In the genomic region with DNA sequence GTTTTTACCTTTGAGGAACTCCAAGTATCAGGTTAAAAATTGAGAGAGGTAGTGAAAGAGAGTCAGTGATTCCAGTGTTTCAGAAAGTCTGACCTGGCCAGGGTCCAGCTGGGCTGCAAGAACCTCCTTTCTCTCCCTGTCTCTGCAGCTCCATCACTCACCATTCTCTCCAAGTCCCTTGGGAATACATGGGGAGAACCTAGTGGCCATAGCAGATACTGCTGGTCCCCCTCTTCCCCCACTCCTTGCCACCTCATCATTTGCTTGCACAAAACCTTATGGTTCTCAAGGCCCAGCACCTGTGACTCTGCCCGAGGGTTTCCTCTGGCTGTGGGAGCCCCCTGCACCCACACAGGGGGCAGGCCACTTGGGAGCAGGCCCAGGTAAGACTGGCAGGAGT, we compare ENCODE assay signal across 23 cellular contexts.
DNase-seq lines count a peak whose midpoint lies in the region; ATAC-seq, FAIRE-seq and TF ChIP-seq lines count a peak whose summit lies in the region.
"Had no signal": no experiment of that assay in that cellular context is flagged by ENCODE, and none has a peak within 500 bp of the region (broad histone marks: within the 10 kb centered on the region; RNA-seq: fewer than 3 reads in every experiment).

No MANE protein-coding gene starts in this region.

- no peak overlapping the region for H2AK5ac ChIP-seq in mesendoderm (ENCODE audit: low read length)

- no peak overlapping the region for H3K23ac ChIP-seq in mesendoderm (ENCODE audit: low read length)

- H3K9ac ChIP-seq in SK-N-SH (no peak overlapping the region), HCT116 (ENCODE audit: low read length) (no peak overlapping the region), GM12878 (ENCODE audit: control insufficient read depth, insufficient read depth, low read length) (no peak overlapping the region), mesendoderm (ENCODE audit: low read length) (no peak overlapping the region)

- no peak for TF ChIP-seq CTCF in SK-N-SH (IDR thresholded peaks at IDR 0.05)
- TF ChIP-seq CTCF in HCT116 (IDR thresholded peaks at IDR 0.05 in 2 of 3, conservative IDR thresholded peaks at IDR 0.05 in 1 of 3; ENCODE audit: borderline replicate concordance in 1 of 3, insufficient read depth in 1 of 3, low read depth in 2 of 3, low read length in 2 of 3), result peak in 2 of 3 experiments; percentile 21 to 38; a peak in 3 of 6 replicates
- TF ChIP-seq CTCF in GM12878 (IDR thresholded peaks at IDR 0.05 in 2 of 3, conservative IDR thresholded peaks at IDR 0.05 in 1 of 3; ENCODE audit: control insufficient read depth in 2 of 3, extremely low read depth in 1 of 3, insufficient read depth in 1 of 3, low read depth in 3 of 3, low read length in 3 of 3), result no peak

- TF ChIP-seq EP300 in SK-N-SH (IDR thresholded peaks at IDR 0.05; ENCODE audit: borderline replicate concordance in 1 of 2, low read depth in 1 of 2, low read length in 1 of 2), result no peak
- TF ChIP-seq EP300 in GM12878 (IDR thresholded peaks at IDR 0.05; ENCODE audit: borderline replicate concordance in 1 of 2, control insufficient read depth in 1 of 2, low read depth in 2 of 2, low read length in 2 of 2), result no peak

- H2AFZ ChIP-seq in SK-N-SH (ENCODE audit: low read depth) (no peak overlapping the region), HCT116 (ENCODE audit: low read depth, low read length, poor library complexity, severe bottlenecking) (no peak overlapping the region), GM12878 (ENCODE audit: control insufficient read depth, low read depth, low read length) (no peak overlapping the region)

- TF ChIP-seq POLR2A in HCT116 (IDR thresholded peaks at IDR 0.05; ENCODE audit: borderline replicate concordance, extremely low read depth, insufficient read depth, insufficient read length) (no peak), GM12878 (IDR thresholded peaks at IDR 0.05; ENCODE audit: low read depth, low read length) (no peak)

- DNase-seq in SK-N-SH (no peak), HCT116 (ENCODE audit: low read depth, low spot score) (peak; percentile 2), GM12878 (ENCODE audit: low read depth, low spot score) (no peak), mesendoderm (peak; percentile 42), HUDEP-2 (lab: John Stamatoyannopoulos, UW; ENCODE audit: unreplicated experiment in 76 of 76) (no peak)
- DNase-seq in central memory CD4-positive, alpha-beta T cell, result no peak
- DNase-seq: activated CD4-positive, alpha-beta T cell treated with anti-CD3 and anti-CD28 coated beads, Interleukin-2, amount 10 ng/mL, durations not matched to agents 24 days and 14 days; activated gamma-delta T cell; AML-193; COR-L47; GDM1; head of caudate nucleus; IMR-90; NCI-H2107; pancreas; Peyer's patch; uterus had no signal

- H4K5ac ChIP-seq in mesendoderm (ENCODE audit: low read length), result no peak overlapping the region

- H3K27me3 ChIP-seq in SK-N-SH (ENCODE audit: insufficient read depth) (no peaks in the 10 kb centered on the region), HCT116 (ENCODE audit: insufficient read depth, low read length) (0 out of 2 replicates have a peak, but pooled peaks cover 17% of the 10 kb centered on the region), GM12878 (replicated peaks in 1 of 2; ENCODE audit: control insufficient read depth in 2 of 2, insufficient read depth in 2 of 2, low read length in 1 of 2) (no peaks in the 10 kb centered on the region; a peak in 1 of 4 replicates), mesendoderm (ENCODE audit: insufficient read depth, low read length, poor library complexity) (no peaks in the 10 kb centered on the region)
- H3K27me3 ChIP-seq: pancreas, Peyer's patch, uterus had no signal

- H3K27ac ChIP-seq in SK-N-SH (ENCODE audit: low read depth in 2 of 2, low read length in 1 of 2) (no peak overlapping the region; a peak in 1 of 4 replicates), HCT116 (ENCODE audit: low read depth, low read length) (no peak overlapping the region), GM12878 (ENCODE audit: control insufficient read depth, insufficient read depth) (no peak overlapping the region), mesendoderm (ENCODE audit: low read depth, low read length) (no peak overlapping the region)
- H3K27ac ChIP-seq: adrenal gland, pancreas, Peyer's patch, uterus had no signal

- H3K79me2 ChIP-seq in SK-N-SH (ENCODE audit: insufficient read depth), result no peaks in the 10 kb centered on the region
- no peaks in the 10 kb centered on the region for H3K79me2 ChIP-seq in HCT116 (ENCODE audit: insufficient read depth, low read length)
- H3K79me2 ChIP-seq in GM12878 (ENCODE audit: control insufficient read depth, insufficient read depth, low read length), result no peaks in the 10 kb centered on the region
- no peaks in the 10 kb centered on the region for H3K79me2 ChIP-seq in mesendoderm (ENCODE audit: control insufficient read depth, insufficient read depth, low read length)

- H4K8ac ChIP-seq in mesendoderm (ENCODE audit: low read depth, low read length), result no peak overlapping the region

- CTCF ChIA-PET in SK-N-SH (lab: Yijun Ruan, JAX), result no interaction called here
- CTCF ChIA-PET in HCT116 (lab: Charles Lee), result no interaction called here
- CTCF ChIA-PET in GM12878 (lab: Yijun Ruan, JAX), result no interaction called here

- H3K36me3 ChIP-seq in SK-N-SH (replicated peaks in 1 of 2; ENCODE audit: control insufficient read depth in 1 of 2, insufficient read depth in 2 of 2, low read length in 1 of 2) (peaks cover 0 to 15% of the 10 kb centered on the region in 2 experiments), HCT116 (ENCODE audit: control insufficient read depth in 1 of 2, insufficient read depth in 2 of 2, low read length in 2 of 2) (no peaks in the 10 kb centered on the region), GM12878 (ENCODE audit: control insufficient read depth in 2 of 2, insufficient read depth in 2 of 2, low read length in 1 of 2) (no peaks in the 10 kb centered on the region), mesendoderm (ENCODE audit: control insufficient read depth, insufficient read depth, low read length) (no peaks in the 10 kb centered on the region)
- H3K36me3 ChIP-seq: adrenal gland, pancreas, Peyer's patch, uterus had no signal

- no peak overlapping the region for H2BK120ac ChIP-seq in mesendoderm (ENCODE audit: low read depth, low read length)

- TF ChIP-seq RAD21 in SK-N-SH (IDR thresholded peaks at IDR 0.05; ENCODE audit: low read length), result no peak
- no peak for TF ChIP-seq RAD21 in HCT116 (IDR thresholded peaks at IDR 0.05; ENCODE audit: low read depth)
- TF ChIP-seq RAD21 in GM12878 (IDR thresholded peaks at IDR 0.05; ENCODE audit: insufficient read depth, low read depth, low read length), result no peak

- no peak for FAIRE-seq in GM12878 (lab: Jason Lieb, UNC)
- FAIRE-seq: islet of Langerhans, pancreas, TTC549 had no signal

- H3K9me3 ChIP-seq in SK-N-SH (no peaks in the 10 kb centered on the region), HCT116 (ENCODE audit: control insufficient read depth in 1 of 2, insufficient read depth in 1 of 2, low read depth in 1 of 2, low read length in 2 of 2) (no peaks in the 10 kb centered on the region), GM12878 (replicated peaks; ENCODE audit: control insufficient read depth, insufficient read depth, low read length) (no peaks in the 10 kb centered on the region)
- H3K9me3 ChIP-seq: adrenal gland, pancreas, Peyer's patch, uterus had no signal

- BruUV-seq in HCT116 (replicated peaks; lab: Mats Ljungman, UMichigan) (no TSS peak), GM12878 (replicated peaks; lab: Mats Ljungman, UMichigan) (no TSS peak)

- RAD21 ChIA-PET in HCT116 (lab: Charles Lee; ENCODE audit: low non-redundant PET in 1 of 2, low total read pairs in 2 of 2, uncharacterized antibody in 2 of 2, unreplicated experiment in 2 of 2) (no interaction called here), GM12878 (lab: Charles Lee; ENCODE audit: unreplicated experiment) (no interaction called here)

- no peaks in the 10 kb centered on the region for H3F3A ChIP-seq in SK-N-SH (replicated peaks; ENCODE audit: insufficient read depth)

- intact Hi-C loops in HCT116 (cut with micrococcal nuclease) (no loop called here), GM12878 (cut with micrococcal nuclease; ENCODE audit: unreplicated experiment) (no loop called here)

- 62% methylated on average over 1 of the region's 1 CpG for WGBS in SK-N-SH (ENCODE audit: low lambda C conversion rate)
- WGBS in GM12878 (ENCODE audit: insufficient coverage, insufficient replicate concordance, low lambda C conversion rate, missing lambda C conversion rate), result 0% methylated on average over 1 of the region's 1 CpG
- no CpG with 5 or more reads among the region's 1 CpG for WGBS in mesendoderm (ENCODE audit: extremely low coverage, insufficient coverage, low lambda C conversion rate)

- H2BK5ac ChIP-seq in mesendoderm (ENCODE audit: low read length), result no peak overlapping the region

- H3K79me1 ChIP-seq in mesendoderm (ENCODE audit: low read length), result no peaks in the 10 kb centered on the region

- SMC1A ChIA-PET in GM12878 (lab: Charles Lee; ENCODE audit: uncharacterized antibody, unreplicated experiment), result no interaction called here

- H2BK15ac ChIP-seq in mesendoderm (replicated peaks; ENCODE audit: low read depth), result no peak overlapping the region

- H4K20me1 ChIP-seq in SK-N-SH (ENCODE audit: insufficient read depth), result no peaks in the 10 kb centered on the region
- no peaks in the 10 kb centered on the region for H4K20me1 ChIP-seq in HCT116 (ENCODE audit: insufficient read depth)
- no peaks in the 10 kb centered on the region for H4K20me1 ChIP-seq in GM12878 (ENCODE audit: control insufficient read depth, insufficient read depth)

- in situ Hi-C loops in GM12878 (cut with MboI), result no loop called here

- ATAC-seq in SK-N-SH treated with all-trans-retinoic acid at 6 μM for 48 hours (peak; percentile 43), HCT116 (peak; percentile 76), GM12878 (no peak), esophagus mucosa (no peak)
- ATAC-seq: pancreas had no signal

- no peaks in the 10 kb centered on the region; a peak in 1 of 4 replicates for H3K4me1 ChIP-seq in SK-N-SH (ENCODE audit: control insufficient read depth in 1 of 2, insufficient read depth in 2 of 2, low read depth in 1 of 2, low read length in 1 of 2)
- no peaks in the 10 kb centered on the region for H3K4me1 ChIP-seq in HCT116 (ENCODE audit: control insufficient read depth in 1 of 2, insufficient read depth in 2 of 2, low read length in 2 of 2)
- no peaks in the 10 kb centered on the region for H3K4me1 ChIP-seq in GM12878 (ENCODE audit: control insufficient read depth, insufficient read depth, low read length)
- H3K4me1 ChIP-seq in mesendoderm (ENCODE audit: control insufficient read depth, low read depth, low read length), result no peaks in the 10 kb centered on the region
- H3K4me1 ChIP-seq: pancreas, Peyer's patch, uterus had no signal

- H3K4me2 ChIP-seq in SK-N-SH (no peak overlapping the region), HCT116 (ENCODE audit: low read length) (no peak overlapping the region), GM12878 (ENCODE audit: control insufficient read depth, insufficient read depth) (no peak overlapping the region), mesendoderm (ENCODE audit: low read length) (no peak overlapping the region)

- no peak overlapping the region for H3K4me3 ChIP-seq in SK-N-SH (ENCODE audit: low read depth in 2 of 2, low read length in 1 of 2)
- no peak overlapping the region for H3K4me3 ChIP-seq in HCT116 (replicated peaks in 1 of 2; ENCODE audit: low read depth in 1 of 2, low read length in 2 of 2)
- H3K4me3 ChIP-seq in GM12878, result no peak overlapping the region
- H3K4me3 ChIP-seq in mesendoderm (ENCODE audit: low read length), result no peak overlapping the region
- H3K4me3 ChIP-seq: adrenal gland, lung, pancreas, Peyer's patch, uterus had no signal

- POLR2A ChIA-PET in SK-N-SH (lab: Yijun Ruan, JAX) (no interaction called here), HCT116 (lab: Charles Lee) (no interaction called here), GM12878 (lab: Charles Lee) (interaction anchor here (0.6 kb wide), 1 partner anchor 1844 kb away, joined by 3 read pairs; no protein-coding TSS in a partner anchor)

- H3K9me2 ChIP-seq in SK-N-SH (no peaks in the 10 kb centered on the region), HCT116 (ENCODE audit: insufficient read depth) (no peaks in the 10 kb centered on the region)

- no peak overlapping the region for H3K56ac ChIP-seq in mesendoderm (ENCODE audit: low read length)

- no peak overlapping the region for H3K4ac ChIP-seq in mesendoderm (ENCODE audit: low read depth, low read length)

- H3K18ac ChIP-seq in mesendoderm (ENCODE audit: low read length), result no peak overlapping the region

Comparison
In these comparisons a context has a peak if more than half of its experiments do, and no peak if none do; other contexts are left out.
1. ATAC-seq: peak in SK-N-SH treated with all-trans-retinoic acid at 6 μM for 48 hours (single experiment) and HCT116 (single experiment); none in GM12878 (single experiment) and esophagus mucosa (single experiment).
2. DNase-seq: peak in HCT116 (single experiment) and mesendoderm (single experiment); none in SK-N-SH (single experiment), GM12878 (single experiment), central memory CD4-positive, alpha-beta T cell (single experiment) and HUDEP-2 (0 of 76).
3. CTCF ChIP-seq: peak in HCT116 (2 of 3); none in SK-N-SH (single experiment) and GM12878 (0 of 3).